17 cellular contexts compared by ENCODE assay signal in genomic region chr12:53956914-53957536, GRCh38. TPM values are rescaled to one million over a fixed set of nuclear protein-coding genes. Genes with fewer than 3 reads are reported as not detected.
DNase-seq lines count a peak whose midpoint lies in the region; ATAC-seq and TF ChIP-seq lines count a peak whose summit lies in the region.
"Had no signal": no experiment of that assay in that cellular context is flagged by ENCODE, and none has a peak within 500 bp of the region (broad histone marks: within the 10 kb centered on the region; RNA-seq: fewer than 3 reads in every experiment).

No MANE protein-coding gene starts in this region.

- POLR2A ChIA-PET in Panc1 (lab: Charles Lee) = no interaction called here

- peaks cover 98% of the 10 kb centered on the region for H3K27me3 Mint-ChIP-seq in GM23338 (ENCODE audit: insufficient read depth, low read depth, poor library complexity)
- H3K27me3 Mint-ChIP-seq in immature natural killer cell (ENCODE audit: low read depth in 3 of 3) = peaks cover 65 to 81% (median 74%) of the 10 kb centered on the region in 3 donors
- H3K27me3 Mint-ChIP-seq in stimulated activated naive B cell treated with anti-CD40 and anti-IgM and Interleukin-4, amounts not matched to agents 10 μg/mL and 1 μg/mL and 100 μg/mL, for 72 hours = peaks cover 70 to 89% of the 10 kb centered on the region in 2 donors

- intact Hi-C loops in Panc1 (cut with micrococcal nuclease; ENCODE audit: unreplicated experiment) = no loop called here

- no peaks in the 10 kb centered on the region for H3K9me3 ChIP-seq in Panc1 (ENCODE audit: control insufficient read depth, insufficient read depth, low read depth, low read length)
- H3K9me3 ChIP-seq: SJSA1 had no signal

- H3K4me1 Mint-ChIP-seq in GM23338 = peaks cover 24% of the 10 kb centered on the region
- H3K4me1 Mint-ChIP-seq in immature natural killer cell = peaks cover 20 to 27% of the 10 kb centered on the region in 2 donors
- H3K4me1 Mint-ChIP-seq in stimulated activated naive B cell treated with anti-CD40 and anti-IgM and Interleukin-4, amounts not matched to agents 10 μg/mL and 1 μg/mL and 100 μg/mL, for 72 hours = peaks cover 10 to 26% of the 10 kb centered on the region in 2 donors

- H3K27me3 ChIP-seq in GM23338 (ENCODE audit: insufficient read depth) (peaks cover 100% of the 10 kb centered on the region), Panc1 (ENCODE audit: control insufficient read depth, insufficient read depth, low read length) (no peaks in the 10 kb centered on the region)
- H3K27me3 ChIP-seq: SJSA1 had no signal

- H3K27ac Mint-ChIP-seq in GM23338 = no peak overlapping the region
- no peak overlapping the region for H3K27ac Mint-ChIP-seq in immature natural killer cell
- H3K27ac Mint-ChIP-seq in stimulated activated naive B cell treated with anti-CD40 and anti-IgM and Interleukin-4, amounts not matched to agents 10 μg/mL and 1 μg/mL and 100 μg/mL, for 72 hours = peak overlapping the region; percentile 51

- H3K9me3 Mint-ChIP-seq in GM23338 (peaks cover 6% of the 10 kb centered on the region), immature natural killer cell (peaks cover 0 to 18% (median 0%) of the 10 kb centered on the region in 6 donors)
- H3K9me3 Mint-ChIP-seq in stimulated activated naive B cell treated with anti-CD40 and anti-IgM and Interleukin-4, amounts not matched to agents 10 μg/mL and 1 μg/mL and 100 μg/mL, for 72 hours = peaks cover 4 to 6% of the 10 kb centered on the region in 2 donors

- H3K27ac ChIP-seq in GM23338 (ENCODE audit: low read depth) = no peak overlapping the region
- H3K27ac ChIP-seq in Panc1 (ENCODE audit: low read length) = peak overlapping the region; percentile 89
- H3K27ac ChIP-seq: BLaER1 treated with 17β-estradiol and CSF1 and Interleukin-3, amounts not matched to agents 10 nM and 100 nM; RWPE1; SJSA1 had no signal

- ATAC-seq in GM23338 (no peak), Panc1 (0 out of 2 replicates have a peak, but pooled peaks have one; percentile 5), GM19328 (IDR thresholded peaks at IDR 0.05; ENCODE audit: unreplicated experiment) (no peak)
- ATAC-seq in stimulated activated naive B cell treated with anti-CD40 and anti-IgM and Interleukin-4, amounts not matched to agents 10 μg/mL and 1 μg/mL and 100 μg/mL, for 72 hours (replicated peaks) = no peak

- H3K36me3 Mint-ChIP-seq in GM23338 (ENCODE audit: low read depth) (peaks cover 3% of the 10 kb centered on the region; the same call in 1 of the 3 replicates), immature natural killer cell (peaks cover 0 to 7% (median 2%) of the 10 kb centered on the region in 3 donors)
- H3K36me3 Mint-ChIP-seq in stimulated activated naive B cell treated with anti-CD40 and anti-IgM and Interleukin-4, amounts not matched to agents 10 μg/mL and 1 μg/mL and 100 μg/mL, for 72 hours = peaks cover 2 to 6% of the 10 kb centered on the region in 2 donors

- CTCF ChIA-PET in Panc1 (lab: Charles Lee) = no interaction called here

- H3K4me3 ChIP-seq in GM23338 (no peak overlapping the region), Panc1 (ENCODE audit: low read depth in 2 of 2, low read length in 2 of 2) (no peak overlapping the region)
- H3K4me3 ChIP-seq: BLaER1 treated with 17β-estradiol and CSF1 and Interleukin-3, amounts not matched to agents 10 nM and 100 nM; SJSA1 had no signal

- H3K36me3 ChIP-seq in GM23338 (ENCODE audit: insufficient read depth) (no peaks in the 10 kb centered on the region; the same call in 1 of the 2 replicates), Panc1 (ENCODE audit: control insufficient read depth, insufficient read depth, low read length) (no peaks in the 10 kb centered on the region)
- H3K36me3 ChIP-seq: BLaER1 treated with 17β-estradiol and CSF1 and Interleukin-3, amounts not matched to agents 10 nM and 100 nM had no signal

- peaks cover 48% of the 10 kb centered on the region for H4K20me1 ChIP-seq in GM23338 (replicated peaks; ENCODE audit: insufficient read depth)

- DNase-seq in GM23338 (ENCODE audit: low spot score) (no peak), Panc1 (ENCODE audit: low read depth, low spot score) (no peak), immature natural killer cell (no peak), NCI-H2029 treated with DMSO at 0.1 percent for 48 hours (lab: John Stamatoyannopoulos, UW) (no peak)
- DNase-seq in stimulated activated naive B cell treated with anti-CD40 and anti-IgM and Interleukin-4, amounts not matched to agents 10 μg/mL and 1 μg/mL and 100 μg/mL, for 72 hours = no peak
- no peak for DNase-seq in stimulated activated naive CD4-positive, alpha-beta T cell (lab: John Stamatoyannopoulos, UW)
- DNase-seq: NCI-H1105, NCI-H187, NCI-H2171 treated with DMSO at 0.1 percent for 48 hours, NCI-H510A treated with DMSO at 0.1 percent for 48 hours, SW 1271 had no signal

- TF ChIP-seq CTCF in GM23338 (conservative IDR thresholded peaks at IDR 0.05; ENCODE audit: low read depth in 2 of 2) = no peak
- TF ChIP-seq CTCF in Panc1 (IDR thresholded peaks at IDR 0.05) = no peak

- BruUV-seq in Panc1 (replicated peaks; lab: Mats Ljungman, UMichigan) = no TSS peak

- H3F3A ChIP-seq in GM23338 (replicated peaks; ENCODE audit: low read depth) = peaks cover 49% of the 10 kb centered on the region

- no peaks in the 10 kb centered on the region for H3K79me2 ChIP-seq in GM23338 (replicated peaks; ENCODE audit: insufficient read depth)

- H3K4me1 ChIP-seq in GM23338 (ENCODE audit: insufficient read depth) = peaks cover 11% of the 10 kb centered on the region
- H3K4me1 ChIP-seq in Panc1 (ENCODE audit: control insufficient read depth, insufficient read depth, low read length) = peaks cover 63% of the 10 kb centered on the region

- H3K4me3 Mint-ChIP-seq in GM23338 (no peak overlapping the region; the same call in 2 of the 3 replicates), immature natural killer cell (peak overlapping the region in 3 of 5 donors; percentile 7 to 41 (median 29))
- no peak overlapping the region for H3K4me3 Mint-ChIP-seq in stimulated activated naive B cell treated with anti-CD40 and anti-IgM and Interleukin-4, amounts not matched to agents 10 μg/mL and 1 μg/mL and 100 μg/mL, for 72 hours

- H2AFZ ChIP-seq in GM23338 = no peak overlapping the region

- no peak overlapping the region for H3K4me2 ChIP-seq in GM23338

- in situ Hi-C loops in Panc1 (cut with HindIII; ENCODE audit: low pct_unique_long_range_greater_than_20kb, low sequenced_read_pairs) = no loop called here

- no peaks in the 10 kb centered on the region for H3K9me2 ChIP-seq in GM23338 (ENCODE audit: insufficient read depth)

TF ChIP-seq in GM23338, 12 proteins besides CTCF, POLR2A, EP300 and RAD21:
- TF ChIP-seq EZH2 (IDR thresholded peaks at IDR 0.05; ENCODE audit: low read depth, unreplicated experiment) (peak; percentile 32), EZH2phosphoT487 (IDR thresholded peaks at IDR 0.05; ENCODE audit: unreplicated experiment) (peak; percentile 25), STAT1 (IDR thresholded peaks at IDR 0.05; ENCODE audit: unreplicated experiment) (no peak), CREB1 (CRISPR knock-in tag; IDR thresholded peaks at IDR 0.05; ENCODE audit: low read depth) (no peak)

RNA-seq across cellular contexts. Expression of gene HOXC12, which starts 2.3 kb away (rescaled TPM):
- total RNA-seq in GM23338 (2014; rRNA removed; shearing (Covaris generic)) = not detected in 2 replicates
- polyA plus RNA-seq in GM23338 (2016; fragmentation: Nextera tagmentation; extraction: Ambion mirVana) (not detected in 2 replicates), immature natural killer cell (not detected)
- 5.1 TPM for total RNA-seq in Panc1 (2021; ENCODE audit: unreplicated experiment)
- 15.1 TPM for polyA plus RNA-seq in Panc1 (2012; ENCODE audit: insufficient read length)
- total RNA-seq: HT1080 had no signal
- polyA plus RNA-seq: AG04450 had no signal

RNA-seq across cellular contexts. Expression of gene HOXC11, which starts 15.9 kb away (rescaled TPM):
- not detected in 2 replicates for total RNA-seq in GM23338 (2014; rRNA removed; shearing (Covaris generic))
- polyA plus RNA-seq in GM23338 (2016; fragmentation: Nextera tagmentation; extraction: Ambion mirVana) = not detected in 2 replicates
- 17.0 TPM for total RNA-seq in Panc1 (2021; ENCODE audit: unreplicated experiment)
- 19.6 TPM for polyA plus RNA-seq in Panc1 (2012; ENCODE audit: insufficient read length)
- polyA plus RNA-seq in immature natural killer cell = not detected
- total RNA-seq: HT1080 had no signal
- polyA plus RNA-seq: AG04450 had no signal

RNA-seq across cellular contexts. Expression of gene HOTAIR, which starts 17.7 kb away (rescaled TPM):
- total RNA-seq in GM23338 (2014; rRNA removed; shearing (Covaris generic)) = not detected in 2 replicates
- polyA plus RNA-seq in GM23338 (2016; fragmentation: Nextera tagmentation; extraction: Ambion mirVana) (not detected in 2 replicates), immature natural killer cell (not detected)
- 31.7 TPM for total RNA-seq in Panc1 (2021; ENCODE audit: unreplicated experiment)
- polyA plus RNA-seq in Panc1 (2012; ENCODE audit: insufficient read length) = 25.6 TPM
- polyA plus RNA-seq: AG04450 had no signal

RNA-seq across cellular contexts. Expression of gene HOXC13, which starts 18.4 kb away (rescaled TPM):
- total RNA-seq in GM23338 (2014; rRNA removed; shearing (Covaris generic)) = 0.10 TPM in 1 of 2 replicates, not detected in the other
- polyA plus RNA-seq in GM23338 (2016; fragmentation: Nextera tagmentation; extraction: Ambion mirVana) (not detected in 2 replicates), immature natural killer cell (not detected)
- 93.5 TPM for total RNA-seq in Panc1 (2021; ENCODE audit: unreplicated experiment)
- polyA plus RNA-seq in Panc1 (2012; ENCODE audit: insufficient read length) = 125 TPM
- polyA plus RNA-seq: AG04450 had no signal

RNA-seq across cellular contexts. Expression of gene HOXC10, which starts 27.9 kb away (rescaled TPM):
- total RNA-seq in GM23338 (2014; rRNA removed; shearing (Covaris generic)) = not detected in 2 replicates
- polyA plus RNA-seq in GM23338 (2016; fragmentation: Nextera tagmentation; extraction: Ambion mirVana) = not detected in 2 replicates
- total RNA-seq in Panc1 (2021; ENCODE audit: unreplicated experiment) = 154 TPM
- polyA plus RNA-seq in Panc1 (2012; ENCODE audit: insufficient read length) = 178 TPM
- not detected for polyA plus RNA-seq in immature natural killer cell
- polyA plus RNA-seq: AG04450 had no signal

Comparison
In these comparisons a context has a peak if more than half of its experiments do, and no peak if none do; other contexts are left out.
1. H3K4me3 Mint-ChIP-seq: peak in immature natural killer cell (3 of 5); none in GM23338 (single experiment) and stimulated activated naive B cell treated with anti-CD40 and anti-IgM and Interleukin-4, amounts not matched to agents 10 μg/mL and 1 μg/mL and 100 μg/mL, for 72 hours (0 of 2).
2. RNA of gene HOXC11, which starts 15.9 kb away (total RNA-seq): 17.0 TPM in Panc1 (single experiment); not detected in GM23338; every median in the first group is over 10 times any median in the second.
3. RNA of gene HOTAIR, which starts 17.7 kb away (total RNA-seq): 31.7 TPM in Panc1 (single experiment); not detected in GM23338; every median in the first group is over 10 times any median in the second.